In the genomic region with DNA sequence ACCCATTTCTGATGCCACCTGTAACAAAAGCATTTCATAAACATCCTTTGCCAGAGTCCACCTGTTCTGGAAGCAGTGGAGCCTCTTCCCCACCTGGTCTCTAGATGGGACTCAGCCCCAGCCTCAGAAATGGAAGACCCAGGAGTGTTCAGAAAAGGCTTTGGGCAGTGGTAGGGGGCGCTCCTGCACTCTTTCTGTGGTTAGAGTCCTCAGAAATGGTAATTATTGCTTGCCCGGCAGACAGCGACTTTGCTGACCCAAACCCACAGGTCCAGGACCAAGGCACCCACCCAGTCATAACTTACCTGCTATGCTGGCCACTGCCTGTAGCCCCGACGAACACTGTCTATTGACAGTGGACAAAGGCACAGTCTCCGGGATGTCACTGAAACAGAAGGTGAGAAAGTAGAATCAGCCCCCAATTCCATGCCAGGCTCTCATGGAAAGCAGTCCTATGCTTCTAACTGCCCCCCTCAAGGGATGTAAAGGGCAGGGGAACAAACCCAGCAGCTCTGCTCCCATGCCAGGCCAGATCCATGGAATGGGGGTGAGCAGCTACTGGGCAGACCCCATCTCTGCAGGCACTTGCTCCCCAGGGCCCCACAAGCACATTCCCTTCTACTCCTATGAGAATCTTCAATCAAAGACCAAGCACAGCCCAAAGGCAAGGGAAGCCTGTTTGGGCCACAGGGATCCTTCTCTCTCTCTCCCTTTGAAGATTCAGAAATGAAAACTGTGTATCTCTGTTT, we compare ENCODE assay signal across 8 cellular contexts. TPM values are rescaled to one million over a fixed set of nuclear protein-coding genes. Genes with fewer than 3 reads are reported as not detected.
DNase-seq lines count a peak whose midpoint lies in the region; ATAC-seq, FAIRE-seq and TF ChIP-seq lines count a peak whose summit lies in the region.

No MANE protein-coding gene starts in this region.

- ATAC-seq in HG02588 (IDR thresholded peaks at IDR 0.05; ENCODE audit: unreplicated experiment) = no peak
- no peak for ATAC-seq in HG02885 (IDR thresholded peaks at IDR 0.05; ENCODE audit: poor library complexity, unreplicated experiment)
- no peak for ATAC-seq in GM21360 (IDR thresholded peaks at IDR 0.05; ENCODE audit: unreplicated experiment)

- H3K27ac ChIP-seq in C4-2B (peak overlapping the region; percentile 96), keratinocyte (ENCODE audit: control insufficient read depth, insufficient read depth, low read length) (no peak overlapping the region)

- intact Hi-C loops in activated CD4-positive, alpha-beta T cell treated with anti-CD3 and anti-CD28 coated beads, Interleukin-2, amount 10 ng/mL, durations not matched to agents 24 days and 14 days (cut with micrococcal nuclease) = no loop called here

- no peaks in the 10 kb centered on the region for H3K27me3 ChIP-seq in keratinocyte (ENCODE audit: control insufficient read depth, extremely low read depth, insufficient read depth, low read length)

- no peak overlapping the region for H3K4me3 ChIP-seq in keratinocyte (ENCODE audit: control insufficient read depth in 2 of 3, extremely low read depth in 1 of 3, insufficient read depth in 2 of 3, low read depth in 1 of 3, low read length in 3 of 3)

- H3K9me3 ChIP-seq in keratinocyte (ENCODE audit: control insufficient read depth, low read depth, low read length) = no peaks in the 10 kb centered on the region

- TF ChIP-seq CTCF in C4-2B (conservative IDR thresholded peaks at IDR 0.05) (no peak; the same call in 1 of the 2 replicates), keratinocyte (optimal IDR thresholded peaks at IDR 0.05 in 1 of 3, IDR thresholded peaks at IDR 0.05 in 1 of 3, conservative IDR thresholded peaks at IDR 0.05 in 1 of 3; ENCODE audit: extremely low read depth in 1 of 3, insufficient read depth in 2 of 3, low read length in 3 of 3) (peak; percentile 35 to 46 (median 46))

- no peak for FAIRE-seq in keratinocyte (lab: Jason Lieb, UNC)

- no peaks in the 10 kb centered on the region for H3K27me3 Mint-ChIP-seq in activated CD4-positive, alpha-beta T cell treated with anti-CD3 and anti-CD28 coated beads, Interleukin-2, amount 10 ng/mL, durations not matched to agents 24 days and 14 days

- peaks cover 62% of the 10 kb centered on the region for H3K36me3 Mint-ChIP-seq in activated CD4-positive, alpha-beta T cell treated with anti-CD3 and anti-CD28 coated beads, Interleukin-2, amount 10 ng/mL, durations not matched to agents 24 days and 14 days (ENCODE audit: low read depth)

- H2AFZ ChIP-seq in keratinocyte (ENCODE audit: control insufficient read depth, low read length) = no peak overlapping the region

- dilution Hi-C loops in keratinocyte (cut with MboI; ENCODE audit: extremely low pct_ligation_motif_present, low sequenced_read_pairs) = no loop called here

- no peaks in the 10 kb centered on the region for H4K20me1 ChIP-seq in keratinocyte (ENCODE audit: control insufficient read depth, extremely low read depth, insufficient read depth, low read length)

- DNase-seq in HCEC 1CT (peak; percentile 25), keratinocyte (ENCODE audit: low read depth, low spot score) (no peak), midbrain (lab: John Stamatoyannopoulos, UW) (no peak)
- peak; percentile 71 for DNase-seq in activated CD4-positive, alpha-beta T cell treated with anti-CD3 and anti-CD28 coated beads, Interleukin-2, amount 10 ng/mL, durations not matched to agents 24 days and 14 days

- H3K4me1 ChIP-seq in keratinocyte (ENCODE audit: control insufficient read depth, extremely low read depth, insufficient read depth, low read length) = peaks cover 16% of the 10 kb centered on the region

- H3K27ac Mint-ChIP-seq in activated CD4-positive, alpha-beta T cell treated with anti-CD3 and anti-CD28 coated beads, Interleukin-2, amount 10 ng/mL, durations not matched to agents 24 days and 14 days = no peak overlapping the region

- H3K36me3 ChIP-seq in keratinocyte (ENCODE audit: control insufficient read depth in 2 of 2, extremely low read depth in 1 of 2, insufficient read depth in 2 of 2, low read length in 2 of 2) = peaks cover 37 to 56% of the 10 kb centered on the region in 2 experiments

- peaks cover 26% of the 10 kb centered on the region for H3K79me2 ChIP-seq in keratinocyte (ENCODE audit: control insufficient read depth, insufficient read depth, low read length)

- H3K4me3 Mint-ChIP-seq in activated CD4-positive, alpha-beta T cell treated with anti-CD3 and anti-CD28 coated beads, Interleukin-2, amount 10 ng/mL, durations not matched to agents 24 days and 14 days = no peak overlapping the region

- H3K9me3 Mint-ChIP-seq in activated CD4-positive, alpha-beta T cell treated with anti-CD3 and anti-CD28 coated beads, Interleukin-2, amount 10 ng/mL, durations not matched to agents 24 days and 14 days = no peaks in the 10 kb centered on the region

- H3K9ac ChIP-seq in keratinocyte (ENCODE audit: control insufficient read depth, extremely low read depth, insufficient read depth, low read length) = no peak overlapping the region

- no peak overlapping the region for H3K4me2 ChIP-seq in keratinocyte (ENCODE audit: control insufficient read depth, extremely low read depth, insufficient read depth, low read depth, low read length)

- no peaks in the 10 kb centered on the region for H3K9me1 ChIP-seq in keratinocyte (ENCODE audit: control insufficient read depth, extremely low read depth, insufficient read depth, low read length)

- peaks cover 33% of the 10 kb centered on the region for H3K4me1 Mint-ChIP-seq in activated CD4-positive, alpha-beta T cell treated with anti-CD3 and anti-CD28 coated beads, Interleukin-2, amount 10 ng/mL, durations not matched to agents 24 days and 14 days

RNA-seq across cellular contexts. Expression of a gene that starts 5.1 kb away (rescaled TPM):
- total RNA-seq in activated CD4-positive, alpha-beta T cell treated with anti-CD3 and anti-CD28 coated beads, Interleukin-2, amount 10 ng/mL, durations not matched to agents 24 days and 14 days = 68.7 and 71.6 TPM in 2 replicates
- polyA plus RNA-seq in keratinocyte = 81.4 to 125 TPM (median 85.3 TPM) in 3 replicates
- 29.4 TPM for polyA plus RNA-seq in keratinocyte (2011; ENCODE audit: low read depth)
- 62.3 and 109 TPM in 2 replicates for polyA plus RNA-seq in keratinocyte (2011; cell fraction: cytosol; rRNA removed)
- polyA plus RNA-seq in keratinocyte (2011; cell fraction: nucleus; rRNA removed) = 152 and 169 TPM in 2 replicates
- polyA plus RNA-seq in keratinocyte (2012; ENCODE audit: low replicate concordance) = 47.3 and 77.6 TPM in 2 replicates
- 58.6 to 84.3 TPM (median 73.0 TPM) in 3 replicates for polyA minus RNA-seq in keratinocyte
- polyA minus RNA-seq in keratinocyte (2011; cell fraction: cytosol; rRNA and poly(A)+ RNA removed) = 81.5 TPM
- 42.1 and 47.1 TPM in 2 replicates for polyA minus RNA-seq in keratinocyte (2011; cell fraction: nucleus; rRNA and poly(A)+ RNA removed)

RNA-seq across cellular contexts. Expression of a gene that starts 6.7 kb away (rescaled TPM):
- total RNA-seq in activated CD4-positive, alpha-beta T cell treated with anti-CD3 and anti-CD28 coated beads, Interleukin-2, amount 10 ng/mL, durations not matched to agents 24 days and 14 days = 32.0 and 36.9 TPM in 2 replicates
- polyA plus RNA-seq in keratinocyte = 44.0 to 72.8 TPM (median 46.2 TPM) in 3 replicates
- polyA plus RNA-seq in keratinocyte (2011; ENCODE audit: low read depth) = 52.8 TPM
- 58.1 and 67.4 TPM in 2 replicates for polyA plus RNA-seq in keratinocyte (2011; cell fraction: cytosol; rRNA removed)
- 71.4 and 90.1 TPM in 2 replicates for polyA plus RNA-seq in keratinocyte (2011; cell fraction: nucleus; rRNA removed)
- 34.0 and 52.2 TPM in 2 replicates for polyA plus RNA-seq in keratinocyte (2012; ENCODE audit: low replicate concordance)
- polyA minus RNA-seq in keratinocyte = 92.9 to 153 TPM (median 123 TPM) in 3 replicates
- 42.6 TPM for polyA minus RNA-seq in keratinocyte (2011; cell fraction: cytosol; rRNA and poly(A)+ RNA removed)
- 34.7 and 46.8 TPM in 2 replicates for polyA minus RNA-seq in keratinocyte (2011; cell fraction: nucleus; rRNA and poly(A)+ RNA removed)

RNA-seq across cellular contexts. Expression of a gene that starts 33.5 kb away (rescaled TPM):
- total RNA-seq in activated CD4-positive, alpha-beta T cell treated with anti-CD3 and anti-CD28 coated beads, Interleukin-2, amount 10 ng/mL, durations not matched to agents 24 days and 14 days = 56.4 and 58.3 TPM in 2 replicates
- polyA plus RNA-seq in keratinocyte = 60.8 to 77.0 TPM (median 61.9 TPM) in 3 replicates
- polyA plus RNA-seq in keratinocyte (2011; ENCODE audit: low read depth) = 29.8 TPM
- 44.6 and 75.2 TPM in 2 replicates for polyA plus RNA-seq in keratinocyte (2011; cell fraction: cytosol; rRNA removed)
- 83.6 and 108 TPM in 2 replicates for polyA plus RNA-seq in keratinocyte (2011; cell fraction: nucleus; rRNA removed)
- polyA plus RNA-seq in keratinocyte (2012; ENCODE audit: low replicate concordance) = 50.3 and 54.7 TPM in 2 replicates
- polyA minus RNA-seq in keratinocyte = 31.5 to 73.8 TPM (median 53.2 TPM) in 3 replicates
- 62.2 TPM for polyA minus RNA-seq in keratinocyte (2011; cell fraction: cytosol; rRNA and poly(A)+ RNA removed)
- 59.6 and 108 TPM in 2 replicates for polyA minus RNA-seq in keratinocyte (2011; cell fraction: nucleus; rRNA and poly(A)+ RNA removed)

Comparison
In these comparisons a context has a peak if more than half of its experiments do, and no peak if none do; other contexts are left out.
1. DNase-seq: peak in HCEC 1CT (single experiment) and activated CD4-positive, alpha-beta T cell treated with anti-CD3 and anti-CD28 coated beads, Interleukin-2, amount 10 ng/mL, durations not matched to agents 24 days and 14 days (single experiment); none in keratinocyte (single experiment) and midbrain (single experiment).